ENCODE assay signal across 34 cellular contexts in the genomic region with DNA sequence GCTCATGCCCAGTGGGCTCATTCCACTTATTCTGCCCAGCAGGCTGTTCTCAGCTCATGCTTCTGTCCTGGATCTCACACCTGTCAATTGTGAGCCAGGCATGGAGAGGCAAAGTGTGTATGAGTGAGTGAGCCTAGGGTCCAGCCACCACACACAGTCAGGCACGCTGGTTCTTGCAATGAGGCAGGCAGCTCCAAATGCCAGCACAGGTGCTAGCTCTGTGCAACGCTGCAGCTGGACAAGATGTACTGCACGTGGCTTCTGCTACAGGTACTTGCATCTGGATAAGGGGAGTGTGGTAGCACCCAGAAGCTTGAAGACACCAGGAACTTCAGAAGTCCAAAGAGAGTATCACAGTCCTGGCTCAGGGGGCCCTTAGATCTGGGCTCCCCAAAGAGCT.
"Had no signal": no experiment of that assay in that cellular context is flagged by ENCODE, and none has a peak within 500 bp of the region (broad histone marks: within the 10 kb centered on the region; RNA-seq: fewer than 3 reads in every experiment).

No MANE protein-coding gene starts in this region.

- H3K9ac ChIP-seq: KMS-11 had no signal

- H3K9me3 ChIP-seq: MG63 had no signal

- DNase-seq: Karpas-422, Kasumi-1, MG63, MM.1S, MV-4-11, NCI-H1048, NCI-H1092, NCI-H1092 treated with DMSO at 0.1 percent for 48 hours, NCI-H1105, NCI-H1105 treated with DMSO at 0.1 percent for 48 hours, NCI-H1417, NCI-H1417 treated with DMSO at 0.1 percent for 48 hours, NCI-H1436, NCI-H1436 treated with DMSO at 0.1 percent for 48 hours, NCI-H146, NCI-H1694, NCI-H1694 treated with DMSO at 0.1 percent for 48 hours, NCI-H187, NCI-H187 treated with DMSO at 0.1 percent for 48 hours, NCI-H1930, NCI-H2029, NCI-H2029 treated with DMSO at 0.1 percent for 48 hours, NCI-H2081, NCI-H2081 treated with DMSO at 0.1 percent for 48 hours, NCI-H2107, NCI-H2171, NCI-H2171 treated with DMSO at 0.1 percent for 48 hours, NCI-H2227 treated with DMSO at 0.1 percent for 48 hours, NCI-H226, NCI-H345, NCI-H446, NCI-H446 treated with DMSO at 0.1 percent for 48 hours, NCI-H510A had no signal

- H3K4me2 ChIP-seq: KMS-11 had no signal

- H3K27ac ChIP-seq: KMS-11 had no signal

- H3K27me3 ChIP-seq: MG63 had no signal

- H3K4me3 ChIP-seq: MG63 had no signal

- H3K36me3 ChIP-seq: MG63 had no signal
